In genomic region chr7:29723599-29723998, GRCh38 we compare ENCODE assay signal across 10 cellular contexts.
A peak's percentile ranks its signal among the peaks of the same experiment; 100 is the strongest.
DNase-seq lines count a peak whose midpoint lies in the region; ATAC-seq and TF ChIP-seq lines count a peak whose summit lies in the region.
"Had no signal": no experiment of that assay in that cellular context is flagged by ENCODE, and none has a peak within 500 bp of the region (broad histone marks: within the 10 kb centered on the region; RNA-seq: fewer than 3 reads in every experiment).

No MANE protein-coding gene starts in this region.

- 48 to 58% methylated on average over 5 of the region's 5 CpGs for WGBS in transverse colon (ENCODE audit: low coverage in 1 of 2), 2 donors

- peak; percentile 30 for DNase-seq in HT1080 (ENCODE audit: low read depth)
- peak; percentile 25 for DNase-seq in brain microvascular endothelial cell
- peak; percentile 67 for DNase-seq in islet precursor cell
- no peak for DNase-seq in upper lobe of right lung
- DNase-seq in DMS79 treated with DMSO at 0.1 percent for 48 hours (lab: John Stamatoyannopoulos, UW): no peak
- no peak for DNase-seq in NCI-H69 (lab: John Stamatoyannopoulos, UW)
- DNase-seq in transverse colon: no peak
- DNase-seq: activated naive CD4-positive, alpha-beta T cell treated with anti-CD3 and anti-CD28 coated beads, Interleukin-2, amount 50 U/mL, for 16 hours; midbrain; RPMI8226 had no signal

- no peak for TF ChIP-seq CTCF in brain microvascular endothelial cell (IDR thresholded peaks at IDR 0.05; ENCODE audit: low read depth, low read length, missing control alignments)
- TF ChIP-seq CTCF in upper lobe of right lung (IDR thresholded peaks at IDR 0.05): no peak
- TF ChIP-seq CTCF in transverse colon (IDR thresholded peaks at IDR 0.05): no peak

- peak; percentile 27 for ATAC-seq in upper lobe of right lung

- H3K9me3 ChIP-seq in upper lobe of right lung: no peaks in the 10 kb centered on the region
- no peaks in the 10 kb centered on the region for H3K9me3 ChIP-seq in transverse colon

- H3K36me3 ChIP-seq in brain microvascular endothelial cell (replicated peaks): no peaks in the 10 kb centered on the region
- no peaks in the 10 kb centered on the region for H3K36me3 ChIP-seq in upper lobe of right lung
- H3K36me3 ChIP-seq in transverse colon: no peaks in the 10 kb centered on the region

- intact Hi-C loops in upper lobe of right lung (cut with DNase I) (no loop called here), transverse colon (cut with DNase I; ENCODE audit: low total_unique reads) (no loop called here)

- peaks cover 14% of the 10 kb centered on the region for H3K27me3 ChIP-seq in brain microvascular endothelial cell (replicated peaks)
- peaks cover 8% of the 10 kb centered on the region for H3K27me3 ChIP-seq in upper lobe of right lung
- H3K27me3 ChIP-seq in transverse colon: no peaks in the 10 kb centered on the region

- TF ChIP-seq POLR2A in transverse colon (IDR thresholded peaks at IDR 0.05): no peak

- H3K27ac ChIP-seq in brain microvascular endothelial cell (no peak overlapping the region), upper lobe of right lung (no peak overlapping the region), transverse colon (no peak overlapping the region)

- H3K4me3 ChIP-seq in brain microvascular endothelial cell (ENCODE audit: low read depth, low read length) (no peak overlapping the region), upper lobe of right lung (no peak overlapping the region), transverse colon (no peak overlapping the region)

- H3K4me1 ChIP-seq in upper lobe of right lung: no peaks in the 10 kb centered on the region
- H3K4me1 ChIP-seq in transverse colon: no peaks in the 10 kb centered on the region

- in situ Hi-C loops in brain microvascular endothelial cell (cut with HindIII; ENCODE audit: low pct_ligation_motif_present, low sequenced_read_pairs) (no loop called here), transverse colon (cut with MboI; ENCODE audit: low pct_ligation_motif_present in 1 of 4, low pct_unique_long_range_greater_than_20kb in 1 of 4, low sequenced_read_pairs in 3 of 4) (no loop called here)

- no peak for TF ChIP-seq EP300 in transverse colon (IDR thresholded peaks at IDR 0.05; ENCODE audit: low read depth)

Comparison
In these comparisons a context has a peak if more than half of its experiments do, and no peak if none do; other contexts are left out.
1. DNase-seq: peak in HT1080 (single experiment), brain microvascular endothelial cell (single experiment) and islet precursor cell (single experiment); none in upper lobe of right lung (single experiment), DMS79 treated with DMSO at 0.1 percent for 48 hours (single experiment), NCI-H69 (single experiment) and transverse colon (single experiment).